ENCODE assay signal across 1 cellular context in genomic region chr5:127997131-127997775, GRCh38.
TF ChIP-seq lines count a peak whose summit lies in the region.

No MANE protein-coding gene starts in this region.

TF ChIP-seq in HEK293, 187 proteins besides CTCF, POLR2A, EP300 and RAD21 (continued from another document):
- TF ChIP-seq ZSCAN4 (tag by site-specific recombination; IDR thresholded peaks at IDR 0.05): no peak
